Comparison of ENCODE assay signal across 22 cellular contexts in genomic region chrY:19842972-19843371, GRCh38.
"Had no signal": no experiment of that assay in that cellular context is flagged by ENCODE, and none has a peak within 500 bp of the region (broad histone marks: within the 10 kb centered on the region; RNA-seq: fewer than 3 reads in every experiment).

No MANE protein-coding gene starts in this region.

- ATAC-seq: naive thymus-derived CD8-positive, alpha-beta T cell; pancreas; right cardiac atrium; stimulated activated effector memory CD8-positive, alpha-beta T cell treated with anti-CD3 and anti-CD28 coated beads, Interleukin-12 subunit alpha, Interleukin-12 subunit beta, amount 100 ng/mL, for 72 hours; upper lobe of right lung had no signal

- H3K27me3 ChIP-seq: pancreas, sigmoid colon, spleen, suprapubic skin, tibial artery, upper lobe of right lung had no signal

- H3K4me3 ChIP-seq: left ventricle myocardium inferior, lung, pancreas, prostate gland, sigmoid colon, spleen, suprapubic skin, thoracic aorta, tibial artery, upper lobe of right lung had no signal

- H3K27ac ChIP-seq: left ventricle myocardium inferior, pancreas, prostate gland, sigmoid colon, spleen, suprapubic skin, thoracic aorta, tibial artery, upper lobe of right lung had no signal

- H3K4me1 ChIP-seq: left ventricle myocardium inferior, pancreas, prostate gland, sigmoid colon, spleen, suprapubic skin, tibial artery, upper lobe of right lung had no signal

- H3K36me3 ChIP-seq: left ventricle myocardium inferior, pancreas, prostate gland, sigmoid colon, spleen, suprapubic skin, thoracic aorta, tibial artery, upper lobe of right lung had no signal

- DNase-seq: hypothalamus; islet precursor cell; left ventricle myocardium inferior; naive thymus-derived CD8-positive, alpha-beta T cell; nucleus accumbens; pancreas; posterior cingulate gyrus; retina; right cardiac atrium; sigmoid colon; small intestine; spleen; stimulated activated CD4-positive, alpha-beta T cell treated with anti-CD3 and anti-CD28 coated beads, Interleukin-4, amount 100 ng/mL, for 24 hours; stimulated activated naive CD4-positive, alpha-beta T cell; tibial artery; trophoblast cell; upper lobe of right lung had no signal

- H3K9me3 ChIP-seq: pancreas, prostate gland, sigmoid colon, suprapubic skin, thoracic aorta, tibial artery, upper lobe of right lung had no signal
